Comparison of ENCODE assay signal across 8 cellular contexts in the genomic region with DNA sequence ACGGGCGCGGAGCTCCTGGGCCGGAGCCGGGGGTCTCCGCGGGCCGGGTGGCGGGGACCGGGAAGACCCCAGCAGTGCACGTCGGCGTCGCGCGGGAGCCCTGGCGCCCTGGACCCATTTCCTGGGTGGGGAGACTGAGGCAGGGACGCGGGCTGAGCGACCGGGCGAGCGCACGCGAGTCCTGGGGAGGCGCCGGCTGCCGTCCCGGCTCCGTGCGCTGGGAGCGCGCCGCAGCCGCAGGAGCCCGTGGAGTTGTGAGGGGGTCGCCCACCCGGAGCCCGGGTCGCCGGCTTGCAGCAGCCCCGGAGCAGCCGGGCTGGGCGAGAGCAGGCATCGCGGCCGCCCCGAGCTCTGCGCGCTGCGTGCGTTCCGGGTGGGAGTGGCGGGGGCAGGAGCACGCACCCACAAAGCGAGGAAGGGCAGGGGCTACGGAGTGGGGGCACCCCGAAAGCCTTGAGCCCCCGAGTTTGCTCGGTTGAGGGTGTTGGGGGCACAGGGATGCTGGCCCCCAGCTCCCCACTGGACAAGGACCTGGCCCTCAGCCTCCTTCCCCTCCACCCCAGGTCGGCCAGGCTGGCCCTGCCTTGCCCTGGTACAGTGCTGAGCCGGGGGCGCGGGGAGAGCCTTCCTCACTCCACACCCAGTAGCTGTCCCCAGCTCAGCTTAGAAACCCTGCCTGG. TPM values are rescaled to one million over a fixed set of nuclear protein-coding genes. Genes with fewer than 3 reads are reported as not detected.
DNase-seq lines count a peak whose midpoint lies in the region; ATAC-seq and TF ChIP-seq lines count a peak whose summit lies in the region.

No MANE protein-coding gene starts in this region.

- DNase-seq in GM12865 (ENCODE audit: low read depth) (no peak), NOMO-1 treated with DMSO at 0.1 percent for 48 hours (lab: John Stamatoyannopoulos, UW; ENCODE audit: unreplicated experiment) (peak; percentile 45), T1000 (lab: John Stamatoyannopoulos, UW) (no peak), NCI-H1048 (lab: John Stamatoyannopoulos, UW) (no peak)
- DNase-seq in naive thymus-derived CD8-positive, alpha-beta T cell, result peak in 1 of 10 donors; percentile 18
- no peak for DNase-seq in activated CD4-positive, alpha-beta T cell treated with anti-CD3 and anti-CD28 coated beads for 4 hours

- TF ChIP-seq CTCF in GM12865 (IDR thresholded peaks at IDR 0.05; ENCODE audit: insufficient read depth, low read depth, low read length, missing control alignments), result no peak

- POLR2A ChIA-PET in naive thymus-derived CD8-positive, alpha-beta T cell (lab: Charles Lee), result no interaction called here

- ATAC-seq in naive thymus-derived CD8-positive, alpha-beta T cell, result peak; percentile 7 to 27
- ATAC-seq in HG03159 (IDR thresholded peaks at IDR 0.05; ENCODE audit: unreplicated experiment), result no peak

- peaks cover 0 to 18% of the 10 kb centered on the region in 2 donors for H3K4me1 ChIP-seq in duodenal mucosa (ENCODE audit: control insufficient read depth in 1 of 2, insufficient read depth in 2 of 2, low read length in 2 of 2)

- H3K36me3 ChIP-seq in duodenal mucosa (ENCODE audit: control insufficient read depth in 1 of 2, insufficient read depth in 2 of 2, low read length in 2 of 2), result no peaks in the 10 kb centered on the region

- peaks cover 5 to 22% (median 17%) of the 10 kb centered on the region in 4 donors for H3K4me1 Mint-ChIP-seq in naive thymus-derived CD8-positive, alpha-beta T cell

- H3K27ac ChIP-seq in duodenal mucosa (ENCODE audit: low read depth, low read length), result no peak overlapping the region

- H3K9me3 Mint-ChIP-seq in naive thymus-derived CD8-positive, alpha-beta T cell, result no peaks in the 10 kb centered on the region

- H3K27me3 Mint-ChIP-seq in naive thymus-derived CD8-positive, alpha-beta T cell, result peaks cover 15 to 58% (median 43%) of the 10 kb centered on the region in 5 donors

- no peaks in the 10 kb centered on the region for H3K9me3 ChIP-seq in duodenal mucosa (ENCODE audit: control insufficient read depth in 1 of 2, low read length in 2 of 2)

- H3K27ac Mint-ChIP-seq in naive thymus-derived CD8-positive, alpha-beta T cell, result no peak overlapping the region

- H3K36me3 Mint-ChIP-seq in naive thymus-derived CD8-positive, alpha-beta T cell, result peaks cover 0 to 2% (median 0%) of the 10 kb centered on the region in 3 donors

- peaks cover 29 to 39% of the 10 kb centered on the region in 2 donors for H3K27me3 ChIP-seq in duodenal mucosa (ENCODE audit: control insufficient read depth in 1 of 2, insufficient read depth in 2 of 2, low read length in 2 of 2)

- H3K9ac ChIP-seq in duodenal mucosa (ENCODE audit: low read depth in 1 of 2, low read length in 2 of 2), result no peak overlapping the region

- H3K4me3 Mint-ChIP-seq in naive thymus-derived CD8-positive, alpha-beta T cell, result peak overlapping the region; percentile 36 to 84 (median 70)

- peak overlapping the region; percentile 22 for H3K4me3 ChIP-seq in GM12865 (ENCODE audit: low read depth, low read length)
- H3K4me3 ChIP-seq in duodenal mucosa (ENCODE audit: low read depth in 1 of 2, low read length in 2 of 2), result peak overlapping the region; percentile 29 to 55

RNA-seq across cellular contexts. Expression of gene MMP17, which starts 0.6 kb away (rescaled TPM):
- 1 to 10 TPM in 1 of 2 experiments, under 1 TPM in 1; 0.62 to 1.5 TPM for total RNA-seq in naive thymus-derived CD8-positive, alpha-beta T cell
- not detected for polyA plus RNA-seq in naive thymus-derived CD8-positive, alpha-beta T cell
